16 cellular contexts compared by ENCODE assay signal in genomic region chr3:66638717-66639116, GRCh38.
DNase-seq lines count a peak whose midpoint lies in the region; ATAC-seq and TF ChIP-seq lines count a peak whose summit lies in the region.
"Had no signal": no experiment of that assay in that cellular context is flagged by ENCODE, and none has a peak within 500 bp of the region (broad histone marks: within the 10 kb centered on the region; RNA-seq: fewer than 3 reads in every experiment).

No MANE protein-coding gene starts in this region.

- no peak overlapping the region for H3K4me2 ChIP-seq in MM.1S (ENCODE audit: low read depth, low read length)
- H3K4me2 ChIP-seq: hepatocyte had no signal

- ATAC-seq in HG03060 (IDR thresholded peaks at IDR 0.05; ENCODE audit: low read depth, unreplicated experiment) (peak; percentile 42), GM21786 (IDR thresholded peaks at IDR 0.05; ENCODE audit: unreplicated experiment) (no peak)
- ATAC-seq: stimulated activated naive CD8-positive, alpha-beta T cell treated with anti-CD3 and anti-CD28 coated beads, Interleukin-15, Interleukin-2, amounts not matched to agents 100 U/mL and 50 U/mL, for 24 hours had no signal

- H3K27ac ChIP-seq in MM.1S (ENCODE audit: low read length): no peak overlapping the region
- H3K27ac ChIP-seq: hepatocyte had no signal

- DNase-seq in GM06990 (ENCODE audit: extremely low read depth, insufficient read length) (no peak), SIG-M5 treated with dmso at 0.1 percent for 504 hours (lab: John Stamatoyannopoulos, UW; ENCODE audit: unreplicated experiment) (peak; percentile 90), iPS DF 4.7 (ENCODE audit: extremely low read depth, low spot score) (peak; percentile 51), MM.1S (no peak), NCI-H1105 (lab: John Stamatoyannopoulos, UW) (no peak), NCI-H82 (lab: John Stamatoyannopoulos, UW) (no peak)
- DNase-seq: activated T-cell treated with anti-CD3 and anti-CD28 coated beads, Interleukin-2, amount 50 U/mL, for 1 hour; CD4-positive, CD25-positive, alpha-beta regulatory T cell; GF-D8; GOT3; NCI-H2227 treated with DMSO at 0.1 percent for 48 hours; stimulated activated CD4-positive, alpha-beta T cell treated with anti-CD3 and anti-CD28 coated beads, Interleukin-4, amount 100 ng/mL, for 1 hour; stimulated activated naive CD8-positive, alpha-beta T cell treated with anti-CD3 and anti-CD28 coated beads, Interleukin-15, Interleukin-2, amounts not matched to agents 100 U/mL and 50 U/mL, for 24 hours had no signal

- TF ChIP-seq CTCF in GM06990 (IDR thresholded peaks at IDR 0.05; ENCODE audit: insufficient read depth, low read length, poor library complexity, severe bottlenecking): peak; percentile 33
- TF ChIP-seq CTCF in MM.1S (IDR thresholded peaks at IDR 0.05; ENCODE audit: low read length): no peak

- no peak overlapping the region for H3K9ac ChIP-seq in MM.1S (ENCODE audit: low read length)

- H3K79me2 ChIP-seq in MM.1S (ENCODE audit: low read length): no peaks in the 10 kb centered on the region
- H3K79me2 ChIP-seq: hepatocyte had no signal

- H3K27me3 ChIP-seq in GM06990 (replicated peaks; ENCODE audit: control insufficient read depth, insufficient read depth, low read length) (no peaks in the 10 kb centered on the region), MM.1S (replicated peaks; ENCODE audit: insufficient read depth, low read length) (no peaks in the 10 kb centered on the region)
- H3K27me3 ChIP-seq: hepatocyte had no signal

- no peaks in the 10 kb centered on the region for H3K9me2 ChIP-seq in MM.1S (replicated peaks; ENCODE audit: insufficient read depth, low read length)

- no peaks in the 10 kb centered on the region for H3K4me1 ChIP-seq in MM.1S (ENCODE audit: low read length)

- H3K4me3 ChIP-seq in GM06990 (replicated peaks; ENCODE audit: low read depth, low read length) (no peak overlapping the region), MM.1S (ENCODE audit: low read length) (no peak overlapping the region)
- H3K4me3 ChIP-seq: hepatocyte had no signal

- H3K9me3 ChIP-seq in MM.1S (replicated peaks; ENCODE audit: insufficient read depth, low read length): no peaks in the 10 kb centered on the region

- H3K36me3 ChIP-seq in GM06990 (ENCODE audit: control insufficient read depth, insufficient read depth, low read length) (no peaks in the 10 kb centered on the region), MM.1S (replicated peaks; ENCODE audit: insufficient read depth, low read length) (no peaks in the 10 kb centered on the region)

- H3F3A ChIP-seq in MM.1S (ENCODE audit: insufficient read depth, low read length): no peaks in the 10 kb centered on the region

- no peaks in the 10 kb centered on the region for H4K20me1 ChIP-seq in MM.1S (ENCODE audit: insufficient read depth, low read length)

- no peak overlapping the region for H2AFZ ChIP-seq in MM.1S (ENCODE audit: low read length)
- H2AFZ ChIP-seq: hepatocyte had no signal

Comparison
In these comparisons a context has a peak if more than half of its experiments do, and no peak if none do; other contexts are left out.
1. DNase-seq: peak in SIG-M5 treated with dmso at 0.1 percent for 504 hours (single experiment) and iPS DF 4.7 (single experiment); none in GM06990 (single experiment), MM.1S (single experiment), NCI-H1105 (single experiment) and NCI-H82 (single experiment).